ENCODE assay signal across 22 cellular contexts in the genomic region with DNA sequence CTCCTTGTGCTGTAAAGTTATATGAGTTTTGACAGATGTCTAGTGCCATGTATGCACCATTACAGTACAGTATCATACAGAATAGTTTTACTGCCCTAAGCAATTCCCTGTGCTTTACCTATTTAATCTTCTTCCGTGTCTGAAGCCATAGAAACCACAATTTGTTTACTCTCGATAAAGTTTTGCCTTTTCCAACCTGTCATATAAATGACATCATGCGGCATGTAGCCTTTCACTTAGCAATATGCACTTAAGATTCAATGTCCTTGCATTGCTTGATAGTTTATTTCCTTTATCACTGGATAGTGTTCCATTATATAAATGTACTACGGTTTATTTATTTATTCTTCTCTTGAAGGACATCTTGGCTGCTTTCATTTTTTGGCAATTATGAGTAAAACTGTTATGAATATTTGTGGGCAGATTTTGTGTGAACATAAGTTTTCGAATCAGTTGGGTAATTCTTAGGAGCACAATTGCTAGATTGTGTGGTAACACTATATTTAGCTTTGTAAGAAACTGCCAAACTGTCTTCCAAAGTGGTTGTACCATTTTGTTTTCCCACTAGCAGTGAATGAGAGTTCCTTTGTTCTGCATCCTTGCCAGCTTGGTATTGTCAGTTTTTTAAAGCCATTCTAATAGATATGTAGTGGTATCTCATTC.
"Had no signal": no experiment of that assay in that cellular context is flagged by ENCODE, and none has a peak within 500 bp of the region (broad histone marks: within the 10 kb centered on the region; RNA-seq: fewer than 3 reads in every experiment).

No MANE protein-coding gene starts in this region.

- H3K9me3 Mint-ChIP-seq: memory B cell; natural killer cell treated with Interleukin-12 subunit alpha and Interleukin-12 subunit beta and Interleukin-15 and Interleukin-18, amount 100 ng/mL, for 72 hours had no signal

- H3K4me3 Mint-ChIP-seq: activated CD8-positive, alpha-beta memory T cell treated with anti-CD3 and anti-CD28 coated beads, Interleukin-2, amount 10 ng/mL, durations not matched to agents 7 days and 5 days; activated naive CD4-positive, alpha-beta T cell treated with anti-CD3 and anti-CD28 coated beads, Interleukin-2, amount 10 ng/mL, durations not matched to agents 7 days and 5 days; brain; dendritic cell treated with granulocyte-macrophage colony-stimulating factor and Interleukin-4, amounts not matched to agents 40 ng/mL and 50 ng/mL, for 4 days; memory B cell; natural killer cell treated with Interleukin-12 subunit alpha and Interleukin-12 subunit beta and Interleukin-15 and Interleukin-18, amount 100 ng/mL, for 72 hours had no signal

- H3K36me3 Mint-ChIP-seq: activated CD8-positive, alpha-beta memory T cell treated with anti-CD3 and anti-CD28 coated beads, Interleukin-2, amount 10 ng/mL, durations not matched to agents 7 days and 5 days; activated naive CD4-positive, alpha-beta T cell treated with anti-CD3 and anti-CD28 coated beads, Interleukin-2, amount 10 ng/mL, durations not matched to agents 7 days and 5 days; memory B cell; natural killer cell treated with Interleukin-12 subunit alpha and Interleukin-12 subunit beta and Interleukin-15 and Interleukin-18, amount 100 ng/mL, for 72 hours had no signal

- H3K27ac Mint-ChIP-seq: activated CD8-positive, alpha-beta memory T cell treated with anti-CD3 and anti-CD28 coated beads, Interleukin-2, amount 10 ng/mL, durations not matched to agents 7 days and 5 days; activated naive CD4-positive, alpha-beta T cell treated with anti-CD3 and anti-CD28 coated beads, Interleukin-2, amount 10 ng/mL, durations not matched to agents 7 days and 5 days; activated T-helper 2 cell treated with anti-CD3 and anti-CD28 coated beads, Interferon-gamma antibody, Interleukin-2, Interleukin-4, amounts not matched to agents 10 μg/mL and 5 μg/mL and 100 μg/mL, durations not matched to agents 14 hours and 24 hours and 36 hours; dendritic cell treated with granulocyte-macrophage colony-stimulating factor and Interleukin-4, amounts not matched to agents 40 ng/mL and 50 ng/mL, for 4 days; memory B cell; natural killer cell treated with Interleukin-12 subunit alpha and Interleukin-12 subunit beta and Interleukin-15 and Interleukin-18, amount 100 ng/mL, for 72 hours had no signal

- H3K9me3 ChIP-seq: adrenal gland had no signal

- H3K27me3 ChIP-seq: adrenal gland, hepatocyte had no signal

- H3K4me1 Mint-ChIP-seq: brain, memory B cell had no signal

- ATAC-seq: activated CD8-positive, alpha-beta memory T cell treated with anti-CD3 and anti-CD28 coated beads, Interleukin-2, amount 10 ng/mL, durations not matched to agents 7 days and 5 days; left ventricle myocardium superior; natural killer cell treated with Interleukin-12 subunit alpha and Interleukin-12 subunit beta and Interleukin-15 and Interleukin-18, amount 100 ng/mL, for 72 hours had no signal

- H2AFZ ChIP-seq: hepatocyte had no signal

- H3K36me3 ChIP-seq: adrenal gland had no signal

- H3K4me3 ChIP-seq: adrenal gland, hepatocyte, skin epidermis had no signal

- H3K4me2 ChIP-seq: hepatocyte had no signal

- H3K27ac ChIP-seq: hepatocyte, skin epidermis had no signal

- H3K79me2 ChIP-seq: hepatocyte had no signal

- DNase-seq: activated CD4-positive, alpha-beta T cell treated with anti-CD3 and anti-CD28 coated beads for 1 hour; activated CD4-positive, alpha-beta T cell treated with anti-CD3 and anti-CD28 coated beads, Interleukin-2, amount 50 U/mL, for 48 hours; activated CD8-positive, alpha-beta memory T cell treated with anti-CD3 and anti-CD28 coated beads, Interleukin-2, amount 10 ng/mL, durations not matched to agents 7 days and 5 days; activated naive CD4-positive, alpha-beta T cell treated with anti-CD3 and anti-CD28 coated beads, Interleukin-2, amount 10 ng/mL, durations not matched to agents 7 days and 5 days; activated T-cell treated with anti-CD3 and anti-CD28 coated beads, Interleukin-2, amount 50 U/mL, for 1 hour; adrenal gland; central memory CD4-positive, alpha-beta T cell; effector memory CD4-positive, alpha-beta T cell; kidney; left ventricle myocardium superior; posterior cingulate gyrus; stimulated activated CD4-positive, alpha-beta T cell treated with anti-CD3 and anti-CD28 coated beads, Interleukin-4, amount 100 ng/mL, for 4 hours; stimulated activated CD8-positive, alpha-beta memory T cell treated with anti-CD3 and anti-CD28 coated beads, Interleukin-4, amount 100 ng/mL, for 48 hours; stimulated activated naive CD4-positive, alpha-beta T cell treated with Interleukin-2 at 50 U/mL for 16 hours; trophoblast cell had no signal

- H3K27me3 Mint-ChIP-seq: brain had no signal
